Comparison of ENCODE assay signal across 17 cellular contexts in genomic region chr10:112365014-112365432, GRCh38. TPM values are rescaled to one million over a fixed set of nuclear protein-coding genes. Genes with fewer than 3 reads are reported as not detected.
DNase-seq lines count a peak whose midpoint lies in the region; ATAC-seq and TF ChIP-seq lines count a peak whose summit lies in the region.
"Had no signal": no experiment of that assay in that cellular context is flagged by ENCODE, and none has a peak within 500 bp of the region (broad histone marks: within the 10 kb centered on the region; RNA-seq: fewer than 3 reads in every experiment).

No MANE protein-coding gene starts in this region.

- DNase-seq in stimulated activated naive CD8-positive, alpha-beta T cell treated with anti-CD3 and anti-CD28 coated beads, Interleukin-15, Interleukin-2, amounts not matched to agents 100 U/mL and 50 U/mL, for 24 hours: no peak
- DNase-seq in stimulated activated naive CD8-positive, alpha-beta T cell treated with anti-CD3 and anti-CD28 coated beads, Interleukin-15, amount 100 ng/mL, for 72 hours: no peak
- DNase-seq in left ventricle myocardium inferior: no peak
- peak in 1 of 3 donors; percentile 57 for DNase-seq in mucosa of descending colon
- DNase-seq in NCI-H2029 (lab: John Stamatoyannopoulos, UW): no peak
- no peak for DNase-seq in GOT3 (lab: John Stamatoyannopoulos, UW)
- no peak for DNase-seq in NCI-H2107 (lab: John Stamatoyannopoulos, UW)
- DNase-seq: DMS 273 treated with DMSO at 0.1 percent for 48 hours, GDM1, GM23248, NCI-H187, NCI-H2171 treated with DMSO at 0.1 percent for 48 hours, NCI-H446 treated with DMSO at 0.1 percent for 48 hours, PC-3 had no signal

- H3K9me3 ChIP-seq in left ventricle myocardium inferior (replicated peaks): no peaks in the 10 kb centered on the region
- H3K9me3 ChIP-seq in mucosa of descending colon: no peaks in the 10 kb centered on the region

- no peaks in the 10 kb centered on the region for H3K4me1 Mint-ChIP-seq in stimulated activated naive CD8-positive, alpha-beta T cell treated with anti-CD3 and anti-CD28 coated beads, Interleukin-15, amount 100 ng/mL, for 72 hours

- H3K27ac ChIP-seq in left ventricle myocardium inferior (replicated peaks): peak overlapping the region; percentile 91
- H3K27ac ChIP-seq: BLaER1 treated with 17β-estradiol and CSF1 and Interleukin-3, amounts not matched to agents 10 nM and 100 nM; GM23248 had no signal

- peak overlapping the region in 1 of 2 donors; percentile 6 for H3K27ac Mint-ChIP-seq in stimulated activated naive CD8-positive, alpha-beta T cell treated with anti-CD3 and anti-CD28 coated beads, Interleukin-15, amount 100 ng/mL, for 72 hours

- no peaks in the 10 kb centered on the region for H3K9me3 Mint-ChIP-seq in stimulated activated naive CD8-positive, alpha-beta T cell treated with anti-CD3 and anti-CD28 coated beads, Interleukin-15, amount 100 ng/mL, for 72 hours

- no peak for TF ChIP-seq CTCF in left ventricle myocardium inferior (IDR thresholded peaks at IDR 0.05; ENCODE audit: borderline replicate concordance)
- no peak for TF ChIP-seq CTCF in mucosa of descending colon (IDR thresholded peaks at IDR 0.05)

- ATAC-seq in stimulated activated naive CD8-positive, alpha-beta T cell treated with anti-CD3 and anti-CD28 coated beads, Interleukin-15, Interleukin-2, amounts not matched to agents 100 U/mL and 50 U/mL, for 24 hours: peak; percentile 20
- no peak for ATAC-seq in stimulated activated naive CD8-positive, alpha-beta T cell treated with anti-CD3 and anti-CD28 coated beads, Interleukin-15, amount 100 ng/mL, for 72 hours
- peak; percentile 47 for ATAC-seq in mucosa of descending colon
- ATAC-seq: GM12878, HCT116, PC-3 had no signal

- H3K4me1 ChIP-seq in left ventricle myocardium inferior: peaks cover 67% of the 10 kb centered on the region
- peaks cover 45% of the 10 kb centered on the region for H3K4me1 ChIP-seq in mucosa of descending colon (ENCODE audit: low read depth)
- H3K4me1 ChIP-seq: BLaER1 treated with 17β-estradiol and CSF1 and Interleukin-3, amounts not matched to agents 10 nM and 100 nM had no signal

- no peaks in the 10 kb centered on the region for H3K27me3 ChIP-seq in left ventricle myocardium inferior (ENCODE audit: low read depth)
- H3K27me3 ChIP-seq: BLaER1 treated with 17β-estradiol and CSF1 and Interleukin-3, amounts not matched to agents 10 nM and 100 nM had no signal

- intact Hi-C loops in left ventricle myocardium inferior (cut with micrococcal nuclease) (no loop called here), mucosa of descending colon (cut with DNase I, micrococcal nuclease) (no loop called here)

- H3K36me3 ChIP-seq in left ventricle myocardium inferior: no peaks in the 10 kb centered on the region
- H3K36me3 ChIP-seq in mucosa of descending colon (ENCODE audit: low read depth): no peaks in the 10 kb centered on the region
- H3K36me3 ChIP-seq: BLaER1 treated with 17β-estradiol and CSF1 and Interleukin-3, amounts not matched to agents 10 nM and 100 nM had no signal

- H3K4me3 Mint-ChIP-seq in stimulated activated naive CD8-positive, alpha-beta T cell treated with anti-CD3 and anti-CD28 coated beads, Interleukin-15, amount 100 ng/mL, for 72 hours: no peak overlapping the region

- H3K4me3 ChIP-seq in left ventricle myocardium inferior: no peak overlapping the region
- no peak overlapping the region for H3K4me3 ChIP-seq in mucosa of descending colon
- H3K4me3 ChIP-seq: BLaER1 treated with 17β-estradiol and CSF1 and Interleukin-3, amounts not matched to agents 10 nM and 100 nM; GM12878; GM23248 had no signal

- no peaks in the 10 kb centered on the region for H3K27me3 Mint-ChIP-seq in stimulated activated naive CD8-positive, alpha-beta T cell treated with anti-CD3 and anti-CD28 coated beads, Interleukin-15, amount 100 ng/mL, for 72 hours

RNA-seq across cellular contexts. Expression of gene ACSL5, which starts 8.9 kb away (rescaled TPM):
- total RNA-seq in left ventricle myocardium inferior (5.6 TPM), mucosa of descending colon (100 to 1,000 TPM; 125 to 312 (median 258) TPM)

Comparison
In these comparisons a context has a peak if more than half of its experiments do, and no peak if none do; other contexts are left out.
1. RNA of gene ACSL5, which starts 8.9 kb away (total RNA-seq): 125 to 312 TPM in mucosa of descending colon; 5.6 TPM in left ventricle myocardium inferior (single experiment); every median in the first group is over 10 times any median in the second.